18 cellular contexts compared by ENCODE assay signal in the genomic region with DNA sequence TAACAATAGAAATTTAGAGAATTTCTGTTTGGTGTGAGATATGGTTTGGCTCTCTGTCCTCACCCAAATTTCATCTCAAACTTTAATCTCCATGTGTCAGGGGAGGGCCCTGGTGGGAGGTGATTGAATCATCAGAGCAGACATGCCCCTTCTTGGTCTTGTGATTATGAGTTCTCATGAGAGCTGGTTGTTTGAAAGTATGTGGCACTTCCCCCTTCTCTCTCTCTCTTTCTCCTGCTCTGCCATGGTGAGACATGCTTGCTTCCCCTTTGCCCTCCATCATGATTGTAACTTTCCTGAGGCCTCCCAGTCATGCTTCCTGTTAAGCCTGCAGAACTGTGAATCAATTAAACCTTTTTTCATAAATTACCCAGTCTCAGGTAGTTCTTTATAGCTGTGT.
"Had no signal": no experiment of that assay in that cellular context is flagged by ENCODE, and none has a peak within 500 bp of the region (broad histone marks: within the 10 kb centered on the region; RNA-seq: fewer than 3 reads in every experiment).

No MANE protein-coding gene starts in this region.

- ATAC-seq: foreskin keratinocyte; mucosa of descending colon; naive thymus-derived CD8-positive, alpha-beta T cell; psoas muscle; sciatic nerve; stimulated activated naive B cell treated with anti-CD40 and anti-IgM and Interleukin-4, amounts not matched to agents 10 μg/mL and 1 μg/mL and 100 μg/mL, for 72 hours; stimulated activated naive CD8-positive, alpha-beta T cell treated with anti-CD3 and anti-CD28 coated beads, Interleukin-15, amount 100 ng/mL, for 72 hours had no signal

- DNase-seq: colonic mucosa; dermis blood vessel endothelial cell; erythroblast; head of caudate nucleus; mucosa of descending colon; naive thymus-derived CD8-positive, alpha-beta T cell; psoas muscle; spleen; stimulated activated CD4-positive, alpha-beta T cell treated with anti-CD3 and anti-CD28 coated beads, Interleukin-15, amount 100 ng/mL, for 24 hours; stimulated activated CD4-positive, alpha-beta T cell treated with anti-CD3 and anti-CD28 coated beads, Interleukin-1b, Interleukin-23, amount 100 ng/mL, for 48 hours; stimulated activated CD4-positive, alpha-beta T cell treated with anti-CD3 and anti-CD28 coated beads, Interleukin-4, amount 100 ng/mL, for 24 hours; stimulated activated naive B cell treated with anti-CD40 and anti-IgM and Interleukin-4, amounts not matched to agents 10 μg/mL and 1 μg/mL and 100 μg/mL, for 72 hours; stimulated activated naive CD8-positive, alpha-beta T cell treated with anti-CD3 and anti-CD28 coated beads, Interleukin-15, amount 100 ng/mL, for 72 hours; testis had no signal

- H3K27me3 Mint-ChIP-seq: naive thymus-derived CD8-positive, alpha-beta T cell; stimulated activated naive B cell treated with anti-CD40 and anti-IgM and Interleukin-4, amounts not matched to agents 10 μg/mL and 1 μg/mL and 100 μg/mL, for 72 hours; stimulated activated naive CD8-positive, alpha-beta T cell treated with anti-CD3 and anti-CD28 coated beads, Interleukin-15, amount 100 ng/mL, for 72 hours had no signal

- H3K27ac Mint-ChIP-seq: naive thymus-derived CD8-positive, alpha-beta T cell; stimulated activated naive B cell treated with anti-CD40 and anti-IgM and Interleukin-4, amounts not matched to agents 10 μg/mL and 1 μg/mL and 100 μg/mL, for 72 hours; stimulated activated naive CD8-positive, alpha-beta T cell treated with anti-CD3 and anti-CD28 coated beads, Interleukin-15, amount 100 ng/mL, for 72 hours had no signal

- H3K4me3 Mint-ChIP-seq: naive thymus-derived CD8-positive, alpha-beta T cell; stimulated activated naive B cell treated with anti-CD40 and anti-IgM and Interleukin-4, amounts not matched to agents 10 μg/mL and 1 μg/mL and 100 μg/mL, for 72 hours; stimulated activated naive CD8-positive, alpha-beta T cell treated with anti-CD3 and anti-CD28 coated beads, Interleukin-15, amount 100 ng/mL, for 72 hours had no signal

- H3K4me1 Mint-ChIP-seq: naive thymus-derived CD8-positive, alpha-beta T cell; stimulated activated naive B cell treated with anti-CD40 and anti-IgM and Interleukin-4, amounts not matched to agents 10 μg/mL and 1 μg/mL and 100 μg/mL, for 72 hours; stimulated activated naive CD8-positive, alpha-beta T cell treated with anti-CD3 and anti-CD28 coated beads, Interleukin-15, amount 100 ng/mL, for 72 hours had no signal

- H3K36me3 Mint-ChIP-seq: stimulated activated naive B cell treated with anti-CD40 and anti-IgM and Interleukin-4, amounts not matched to agents 10 μg/mL and 1 μg/mL and 100 μg/mL, for 72 hours had no signal

- H3K4me3 ChIP-seq: colonic mucosa, hepatocyte, mucosa of descending colon, psoas muscle, spleen, testis, tibial nerve had no signal
